Comparison of ENCODE assay signal across 1 cellular context in the genomic region with DNA sequence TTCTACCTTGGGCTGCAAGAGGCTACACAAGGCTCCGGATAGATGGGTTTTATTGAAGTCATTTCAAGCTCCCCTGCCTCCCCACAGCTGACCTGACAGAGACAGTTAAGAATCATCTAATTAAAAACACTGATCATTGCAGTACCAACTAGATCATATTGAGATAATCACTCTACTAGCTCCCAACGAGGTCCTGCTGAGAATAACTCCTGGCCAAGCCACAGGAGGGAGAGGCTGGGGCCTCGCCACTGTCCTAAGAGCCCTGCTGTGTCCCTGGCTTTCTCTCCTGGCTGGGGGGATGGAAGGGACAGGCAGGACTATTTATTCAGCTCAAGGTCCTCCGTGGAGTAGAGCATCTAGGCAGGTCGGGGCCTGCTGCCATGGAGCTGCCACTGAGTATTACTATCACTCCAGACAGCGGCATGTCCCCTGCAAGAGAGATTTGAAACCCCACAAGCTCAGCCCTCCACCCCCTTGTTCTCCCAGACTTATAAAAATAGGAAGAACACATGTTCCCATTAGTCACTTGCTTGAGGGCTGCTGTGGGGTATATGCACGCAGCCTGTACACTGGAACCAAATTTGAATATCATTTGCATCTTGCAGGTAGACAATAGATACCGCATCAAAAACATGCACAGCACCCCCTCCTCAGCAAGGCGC.
TF ChIP-seq lines count a peak whose summit lies in the region.

No MANE protein-coding gene starts in this region.

TF ChIP-seq in HepG2, 621 proteins besides CTCF, POLR2A, EP300 and RAD21 (continued from another document):
- TF ChIP-seq, protein P1, sequence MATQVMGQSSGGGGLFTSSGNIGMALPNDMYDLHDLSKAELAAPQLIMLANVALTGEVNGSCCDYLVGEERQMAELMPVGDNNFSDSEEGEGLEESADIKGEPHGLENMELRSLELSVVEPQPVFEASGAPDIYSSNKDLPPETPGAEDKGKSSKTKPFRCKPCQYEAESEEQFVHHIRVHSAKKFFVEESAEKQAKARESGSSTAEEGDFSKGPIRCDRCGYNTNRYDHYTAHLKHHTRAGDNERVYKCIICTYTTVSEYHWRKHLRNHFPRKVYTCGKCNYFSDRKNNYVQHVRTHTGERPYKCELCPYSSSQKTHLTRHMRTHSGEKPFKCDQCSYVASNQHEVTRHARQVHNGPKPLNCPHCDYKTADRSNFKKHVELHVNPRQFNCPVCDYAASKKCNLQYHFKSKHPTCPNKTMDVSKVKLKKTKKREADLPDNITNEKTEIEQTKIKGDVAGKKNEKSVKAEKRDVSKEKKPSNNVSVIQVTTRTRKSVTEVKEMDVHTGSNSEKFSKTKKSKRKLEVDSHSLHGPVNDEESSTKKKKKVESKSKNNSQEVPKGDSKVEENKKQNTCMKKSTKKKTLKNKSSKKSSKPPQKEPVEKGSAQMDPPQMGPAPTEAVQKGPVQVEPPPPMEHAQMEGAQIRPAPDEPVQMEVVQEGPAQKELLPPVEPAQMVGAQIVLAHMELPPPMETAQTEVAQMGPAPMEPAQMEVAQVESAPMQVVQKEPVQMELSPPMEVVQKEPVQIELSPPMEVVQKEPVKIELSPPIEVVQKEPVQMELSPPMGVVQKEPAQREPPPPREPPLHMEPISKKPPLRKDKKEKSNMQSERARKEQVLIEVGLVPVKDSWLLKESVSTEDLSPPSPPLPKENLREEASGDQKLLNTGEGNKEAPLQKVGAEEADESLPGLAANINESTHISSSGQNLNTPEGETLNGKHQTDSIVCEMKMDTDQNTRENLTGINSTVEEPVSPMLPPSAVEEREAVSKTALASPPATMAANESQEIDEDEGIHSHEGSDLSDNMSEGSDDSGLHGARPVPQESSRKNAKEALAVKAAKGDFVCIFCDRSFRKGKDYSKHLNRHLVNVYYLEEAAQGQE (IDR thresholded peaks at IDR 0.05; ENCODE audit: borderline replicate concordance in 1 of 2, low read depth in 1 of 2, low read length in 2 of 2), result no peak
- no peak for TF ChIP-seq FOXM1 (CRISPR knock-in tag; IDR thresholded peaks at IDR 0.05)
- no peak for TF ChIP-seq ZNF670 (CRISPR knock-in tag; IDR thresholded peaks at IDR 0.05; ENCODE audit: borderline replicate concordance)
- no peak for TF ChIP-seq ZNF274 (CRISPR knock-in tag; IDR thresholded peaks at IDR 0.05)
- no peak for TF ChIP-seq ZNF574 (CRISPR knock-in tag; IDR thresholded peaks at IDR 0.05)
- no peak for TF ChIP-seq RAD51 (IDR thresholded peaks at IDR 0.05; ENCODE audit: borderline replicate concordance)
- TF ChIP-seq, protein P2, sequence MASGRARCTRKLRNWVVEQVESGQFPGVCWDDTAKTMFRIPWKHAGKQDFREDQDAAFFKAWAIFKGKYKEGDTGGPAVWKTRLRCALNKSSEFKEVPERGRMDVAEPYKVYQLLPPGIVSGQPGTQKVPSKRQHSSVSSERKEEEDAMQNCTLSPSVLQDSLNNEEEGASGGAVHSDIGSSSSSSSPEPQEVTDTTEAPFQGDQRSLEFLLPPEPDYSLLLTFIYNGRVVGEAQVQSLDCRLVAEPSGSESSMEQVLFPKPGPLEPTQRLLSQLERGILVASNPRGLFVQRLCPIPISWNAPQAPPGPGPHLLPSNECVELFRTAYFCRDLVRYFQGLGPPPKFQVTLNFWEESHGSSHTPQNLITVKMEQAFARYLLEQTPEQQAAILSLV (CRISPR knock-in tag; IDR thresholded peaks at IDR 0.05; ENCODE audit: borderline replicate concordance), result no peak
- no peak for TF ChIP-seq RBM22 (optimal IDR thresholded peaks at IDR 0.05; ENCODE audit: low read length)
- TF ChIP-seq ZNF598 (CRISPR knock-in tag; IDR thresholded peaks at IDR 0.05; ENCODE audit: borderline replicate concordance), result no peak
- TF ChIP-seq, protein P3, sequence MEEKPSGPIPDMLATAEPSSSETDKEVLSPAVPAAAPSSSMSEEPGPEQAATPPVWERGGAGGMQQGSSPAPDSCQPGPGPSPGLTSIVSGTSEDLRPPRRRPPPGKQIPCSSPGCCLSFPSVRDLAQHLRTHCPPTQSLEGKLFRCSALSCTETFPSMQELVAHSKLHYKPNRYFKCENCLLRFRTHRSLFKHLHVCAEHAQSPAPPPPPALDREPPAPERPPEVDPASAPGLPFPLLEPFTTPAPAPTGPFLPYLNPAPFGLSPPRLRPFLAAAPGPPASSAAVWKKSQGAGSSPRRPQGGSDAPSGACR (CRISPR knock-in tag; IDR thresholded peaks at IDR 0.05), result no peak
- TF ChIP-seq, protein P4, sequence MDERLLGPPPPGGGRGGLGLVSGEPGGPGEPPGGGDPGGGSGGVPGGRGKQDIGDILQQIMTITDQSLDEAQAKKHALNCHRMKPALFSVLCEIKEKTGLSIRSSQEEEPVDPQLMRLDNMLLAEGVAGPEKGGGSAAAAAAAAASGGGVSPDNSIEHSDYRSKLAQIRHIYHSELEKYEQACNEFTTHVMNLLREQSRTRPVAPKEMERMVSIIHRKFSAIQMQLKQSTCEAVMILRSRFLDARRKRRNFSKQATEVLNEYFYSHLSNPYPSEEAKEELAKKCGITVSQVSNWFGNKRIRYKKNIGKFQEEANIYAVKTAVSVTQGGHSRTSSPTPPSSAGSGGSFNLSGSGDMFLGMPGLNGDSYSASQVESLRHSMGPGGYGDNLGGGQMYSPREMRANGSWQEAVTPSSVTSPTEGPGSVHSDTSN (CRISPR knock-in tag; IDR thresholded peaks at IDR 0.05), result no peak
- TF ChIP-seq ARNTL (CRISPR knock-in tag; IDR thresholded peaks at IDR 0.05), result no peak
- TF ChIP-seq ZNF451 (CRISPR knock-in tag; IDR thresholded peaks at IDR 0.05), result no peak
- TF ChIP-seq DNMT3B (CRISPR knock-in tag; conservative IDR thresholded peaks at IDR 0.05), result no peak
- TF ChIP-seq, protein P5, sequence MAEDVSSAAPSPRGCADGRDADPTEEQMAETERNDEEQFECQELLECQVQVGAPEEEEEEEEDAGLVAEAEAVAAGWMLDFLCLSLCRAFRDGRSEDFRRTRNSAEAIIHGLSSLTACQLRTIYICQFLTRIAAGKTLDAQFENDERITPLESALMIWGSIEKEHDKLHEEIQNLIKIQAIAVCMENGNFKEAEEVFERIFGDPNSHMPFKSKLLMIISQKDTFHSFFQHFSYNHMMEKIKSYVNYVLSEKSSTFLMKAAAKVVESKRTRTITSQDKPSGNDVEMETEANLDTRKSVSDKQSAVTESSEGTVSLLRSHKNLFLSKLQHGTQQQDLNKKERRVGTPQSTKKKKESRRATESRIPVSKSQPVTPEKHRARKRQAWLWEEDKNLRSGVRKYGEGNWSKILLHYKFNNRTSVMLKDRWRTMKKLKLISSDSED (CRISPR knock-in tag; IDR thresholded peaks at IDR 0.05), result no peak
- TF ChIP-seq, protein P6, sequence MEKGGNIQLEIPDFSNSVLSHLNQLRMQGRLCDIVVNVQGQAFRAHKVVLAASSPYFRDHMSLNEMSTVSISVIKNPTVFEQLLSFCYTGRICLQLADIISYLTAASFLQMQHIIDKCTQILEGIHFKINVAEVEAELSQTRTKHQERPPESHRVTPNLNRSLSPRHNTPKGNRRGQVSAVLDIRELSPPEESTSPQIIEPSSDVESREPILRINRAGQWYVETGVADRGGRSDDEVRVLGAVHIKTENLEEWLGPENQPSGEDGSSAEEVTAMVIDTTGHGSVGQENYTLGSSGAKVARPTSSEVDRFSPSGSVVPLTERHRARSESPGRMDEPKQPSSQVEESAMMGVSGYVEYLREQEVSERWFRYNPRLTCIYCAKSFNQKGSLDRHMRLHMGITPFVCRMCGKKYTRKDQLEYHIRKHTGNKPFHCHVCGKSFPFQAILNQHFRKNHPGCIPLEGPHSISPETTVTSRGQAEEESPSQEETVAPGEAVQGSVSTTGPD (CRISPR knock-in tag; IDR thresholded peaks at IDR 0.05), result no peak
- no peak for TF ChIP-seq ARHGAP35 (CRISPR knock-in tag; IDR thresholded peaks at IDR 0.05; ENCODE audit: borderline replicate concordance)
